20 cellular contexts compared by ENCODE assay signal in the genomic region with DNA sequence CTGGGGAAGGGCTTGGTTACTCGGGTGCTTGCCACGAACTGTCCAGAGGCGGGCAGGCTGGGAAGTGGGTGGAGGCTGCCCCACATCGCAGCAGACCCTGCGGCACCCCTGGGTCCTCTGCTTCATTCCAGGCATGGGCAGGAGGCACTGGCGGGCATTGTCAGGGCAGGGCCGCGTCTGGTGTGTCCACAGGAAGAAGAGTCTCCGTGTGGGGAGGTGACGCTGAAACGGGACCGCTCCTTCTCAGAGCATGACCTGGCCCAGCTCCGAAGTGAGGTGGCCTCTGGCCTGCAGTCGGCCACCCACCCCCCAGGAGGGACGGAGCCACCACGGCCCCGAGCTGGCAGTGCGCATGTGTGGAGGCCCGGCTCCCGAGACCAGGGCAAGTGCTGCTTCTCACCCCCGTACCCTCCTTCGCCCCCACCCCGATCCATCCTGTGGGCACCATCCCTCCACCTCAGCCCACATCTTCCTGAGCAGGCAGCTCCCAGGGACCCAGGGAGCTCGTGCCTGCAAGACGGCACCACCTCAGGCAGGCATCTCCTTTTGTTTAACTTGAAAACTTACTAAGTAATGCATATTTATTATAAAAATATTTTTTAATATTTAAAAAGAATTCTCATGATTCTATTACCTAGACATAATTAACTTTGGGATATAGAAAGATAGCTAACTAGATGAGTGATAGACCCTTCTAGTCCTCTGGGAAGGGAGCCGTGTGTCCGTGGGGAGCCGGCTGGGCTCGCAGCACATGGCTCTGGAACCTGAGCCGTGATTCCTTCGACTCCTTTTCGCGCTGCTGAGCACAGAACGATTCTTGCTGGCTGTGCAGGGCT.
"Had no signal": no experiment of that assay in that cellular context is flagged by ENCODE, and none has a peak within 500 bp of the region (broad histone marks: within the 10 kb centered on the region; RNA-seq: fewer than 3 reads in every experiment).

No MANE protein-coding gene starts in this region.

- H3K36me3 ChIP-seq: lower lobe of right lung, neutrophil, right lobe of liver, tibial nerve, upper lobe of left lung had no signal

- H3K27me3 ChIP-seq: neutrophil, right lobe of liver, testis, tibial nerve, upper lobe of left lung had no signal

- H3K4me3 ChIP-seq: lower lobe of right lung, right lobe of liver, testis, tibial nerve, upper lobe of left lung had no signal

- H3K79me2 ChIP-seq: parathyroid adenoma had no signal

- ATAC-seq: left ventricle myocardium superior; lower lobe of right lung; naive thymus-derived CD8-positive, alpha-beta T cell; right lobe of liver; stimulated activated naive CD8-positive, alpha-beta T cell treated with anti-CD3 and anti-CD28 coated beads, Interleukin-15, Interleukin-2, amounts not matched to agents 100 U/mL and 50 U/mL, for 24 hours had no signal

- DNase-seq: cortex of kidney; hippocampal formation; left colon; left ventricle myocardium superior; lower lobe of right lung; naive thymus-derived CD8-positive, alpha-beta T cell; right lobe of liver; small intestine; stimulated activated CD4-positive, alpha-beta T cell treated with anti-CD3 and anti-CD28 coated beads, Interleukin-15, amount 100 ng/mL, for 24 hours; stimulated activated CD4-positive, alpha-beta T cell treated with anti-CD3 and anti-CD28 coated beads, Interleukin-2, amount 100 ng/mL, for 48 hours; stimulated activated CD8-positive, alpha-beta memory T cell treated with anti-CD3 and anti-CD28 coated beads, Interleukin-4, amount 100 ng/mL, for 48 hours; stimulated activated naive CD8-positive, alpha-beta T cell treated with anti-CD3 and anti-CD28 coated beads, Interleukin-15, Interleukin-2, amounts not matched to agents 100 U/mL and 50 U/mL, for 24 hours; testis had no signal

- H2AFZ ChIP-seq: parathyroid adenoma had no signal

- H3K9ac ChIP-seq: parathyroid adenoma had no signal

- FAIRE-seq: frontal cortex, islet of Langerhans, small intestine, urothelium cell line had no signal

- H3K9me3 ChIP-seq: lower lobe of right lung, neutrophil, right lobe of liver, testis, tibial nerve, upper lobe of left lung had no signal

- H3K27ac ChIP-seq: lower lobe of right lung, neutrophil, parathyroid adenoma, right lobe of liver, testis, tibial nerve, upper lobe of left lung had no signal

- H3K4me1 ChIP-seq: parathyroid adenoma, right lobe of liver had no signal
